Comparison of ENCODE assay signal across 1 cellular context in the genomic region with DNA sequence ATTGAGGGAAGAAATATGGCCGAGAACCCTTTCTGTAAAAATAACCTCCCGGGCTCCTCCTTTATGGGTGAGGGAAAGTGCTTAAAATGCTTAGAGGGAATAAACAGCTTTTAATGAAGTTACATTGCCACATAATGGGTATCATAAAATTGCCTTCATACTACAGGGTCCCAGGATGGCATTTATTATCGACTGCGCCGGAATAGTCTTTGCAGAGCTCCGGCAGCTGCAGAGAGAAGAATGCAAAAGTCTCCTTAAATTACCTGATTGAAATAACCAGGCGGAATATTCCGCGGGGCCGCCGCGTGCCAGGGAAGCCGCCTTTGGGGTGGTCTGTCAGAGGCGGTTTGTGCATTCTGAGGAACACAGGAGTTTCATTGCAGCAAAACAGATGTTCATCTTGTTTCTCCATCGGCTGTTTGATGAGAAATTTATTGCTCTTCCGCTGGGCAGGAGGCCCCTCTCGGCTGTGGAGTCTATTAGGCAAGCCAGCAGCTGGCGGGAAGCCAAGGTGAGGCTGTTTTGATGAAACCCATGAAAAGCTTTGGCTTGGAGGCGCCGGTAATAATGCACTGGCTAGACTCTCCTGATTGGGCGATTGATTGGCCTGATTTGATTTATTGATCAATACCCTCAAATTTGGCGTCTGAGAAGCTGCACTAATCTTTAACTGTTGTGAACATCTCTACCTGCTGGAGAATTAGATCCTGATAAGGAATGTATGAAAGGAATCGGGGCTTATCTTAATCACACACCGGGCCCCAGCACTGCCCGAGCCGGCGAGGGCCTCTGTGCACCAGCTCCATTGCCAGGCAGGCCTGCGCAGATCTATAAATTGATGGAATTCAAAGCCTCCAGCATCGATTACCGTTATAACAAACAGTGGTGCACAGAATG.
A peak's percentile ranks its signal among the peaks of the same experiment; 100 is the strongest.
TF ChIP-seq lines count a peak whose summit lies in the region.

No MANE protein-coding gene starts in this region.

TF ChIP-seq in HEK293, 187 proteins besides CTCF, POLR2A, EP300 and RAD21 (continued from another document):
- TF ChIP-seq, protein P1, sequence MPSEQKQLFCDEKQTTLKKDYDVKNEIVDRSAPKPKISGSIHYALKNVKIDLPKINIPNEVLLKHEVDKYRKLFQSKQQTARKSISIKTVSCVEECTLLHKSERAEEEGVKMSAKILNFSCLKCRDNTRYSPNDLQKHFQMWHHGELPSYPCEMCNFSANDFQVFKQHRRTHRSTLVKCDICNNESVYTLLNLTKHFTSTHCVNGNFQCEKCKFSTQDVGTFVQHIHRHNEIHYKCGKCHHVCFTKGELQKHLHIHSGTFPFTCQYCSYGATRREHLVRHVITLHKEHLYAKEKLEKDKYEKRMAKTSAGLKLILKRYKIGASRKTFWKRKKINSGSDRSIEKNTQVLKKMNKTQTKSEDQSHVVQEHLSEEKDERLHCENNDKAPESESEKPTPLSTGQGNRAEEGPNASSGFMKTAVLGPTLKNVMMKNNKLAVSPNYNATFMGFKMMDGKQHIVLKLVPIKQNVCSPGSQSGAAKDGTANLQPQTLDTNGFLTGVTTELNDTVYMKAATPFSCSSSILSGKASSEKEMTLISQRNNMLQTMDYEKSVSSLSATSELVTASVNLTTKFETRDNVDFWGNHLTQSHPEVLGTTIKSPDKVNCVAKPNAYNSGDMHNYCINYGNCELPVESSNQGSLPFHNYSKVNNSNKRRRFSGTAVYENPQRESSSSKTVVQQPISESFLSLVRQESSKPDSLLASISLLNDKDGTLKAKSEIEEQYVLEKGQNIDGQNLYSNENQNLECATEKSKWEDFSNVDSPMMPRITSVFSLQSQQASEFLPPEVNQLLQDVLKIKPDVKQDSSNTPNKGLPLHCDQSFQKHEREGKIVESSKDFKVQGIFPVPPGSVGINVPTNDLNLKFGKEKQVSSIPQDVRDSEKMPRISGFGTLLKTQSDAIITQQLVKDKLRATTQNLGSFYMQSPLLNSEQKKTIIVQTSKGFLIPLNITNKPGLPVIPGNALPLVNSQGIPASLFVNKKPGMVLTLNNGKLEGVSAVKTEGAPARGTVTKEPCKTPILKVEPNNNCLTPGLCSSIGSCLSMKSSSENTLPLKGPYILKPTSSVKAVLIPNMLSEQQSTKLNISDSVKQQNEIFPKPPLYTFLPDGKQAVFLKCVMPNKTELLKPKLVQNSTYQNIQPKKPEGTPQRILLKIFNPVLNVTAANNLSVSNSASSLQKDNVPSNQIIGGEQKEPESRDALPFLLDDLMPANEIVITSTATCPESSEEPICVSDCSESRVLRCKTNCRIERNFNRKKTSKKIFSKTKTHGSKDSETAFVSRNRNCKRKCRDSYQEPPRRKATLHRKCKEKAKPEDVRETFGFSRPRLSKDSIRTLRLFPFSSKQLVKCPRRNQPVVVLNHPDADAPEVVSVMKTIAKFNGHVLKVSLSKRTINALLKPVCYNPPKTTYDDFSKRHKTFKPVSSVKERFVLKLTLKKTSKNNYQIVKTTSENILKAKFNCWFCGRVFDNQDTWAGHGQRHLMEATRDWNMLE (tag by site-specific recombination; conservative IDR thresholded peaks at IDR 0.05; ENCODE audit: low read depth), result no peak
- no peak for TF ChIP-seq ZNF174 (tag by site-specific recombination; IDR thresholded peaks at IDR 0.05)
- TF ChIP-seq, protein P2, sequence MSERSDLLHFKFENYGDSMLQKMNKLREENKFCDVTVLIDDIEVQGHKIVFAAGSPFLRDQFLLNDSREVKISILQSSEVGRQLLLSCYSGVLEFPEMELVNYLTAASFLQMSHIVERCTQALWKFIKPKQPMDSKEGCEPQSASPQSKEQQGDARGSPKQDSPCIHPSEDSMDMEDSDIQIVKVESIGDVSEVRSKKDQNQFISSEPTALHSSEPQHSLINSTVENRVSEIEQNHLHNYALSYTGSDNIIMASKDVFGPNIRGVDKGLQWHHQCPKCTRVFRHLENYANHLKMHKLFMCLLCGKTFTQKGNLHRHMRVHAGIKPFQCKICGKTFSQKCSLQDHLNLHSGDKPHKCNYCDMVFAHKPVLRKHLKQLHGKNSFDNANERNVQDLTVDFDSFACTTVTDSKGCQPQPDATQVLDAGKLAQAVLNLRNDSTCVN (tag by site-specific recombination; optimal IDR thresholded peaks at IDR 0.05), result no peak
- TF ChIP-seq ZNF660 (tag by site-specific recombination; IDR thresholded peaks at IDR 0.05), result 0 out of 2 replicates have a peak, but pooled peaks have one; percentile 62
- TF ChIP-seq SCRT2 (tag by site-specific recombination; IDR thresholded peaks at IDR 0.05), result no peak
- no peak for TF ChIP-seq ZNF621 (tag by site-specific recombination; IDR thresholded peaks at IDR 0.05)
- TF ChIP-seq, protein P3, sequence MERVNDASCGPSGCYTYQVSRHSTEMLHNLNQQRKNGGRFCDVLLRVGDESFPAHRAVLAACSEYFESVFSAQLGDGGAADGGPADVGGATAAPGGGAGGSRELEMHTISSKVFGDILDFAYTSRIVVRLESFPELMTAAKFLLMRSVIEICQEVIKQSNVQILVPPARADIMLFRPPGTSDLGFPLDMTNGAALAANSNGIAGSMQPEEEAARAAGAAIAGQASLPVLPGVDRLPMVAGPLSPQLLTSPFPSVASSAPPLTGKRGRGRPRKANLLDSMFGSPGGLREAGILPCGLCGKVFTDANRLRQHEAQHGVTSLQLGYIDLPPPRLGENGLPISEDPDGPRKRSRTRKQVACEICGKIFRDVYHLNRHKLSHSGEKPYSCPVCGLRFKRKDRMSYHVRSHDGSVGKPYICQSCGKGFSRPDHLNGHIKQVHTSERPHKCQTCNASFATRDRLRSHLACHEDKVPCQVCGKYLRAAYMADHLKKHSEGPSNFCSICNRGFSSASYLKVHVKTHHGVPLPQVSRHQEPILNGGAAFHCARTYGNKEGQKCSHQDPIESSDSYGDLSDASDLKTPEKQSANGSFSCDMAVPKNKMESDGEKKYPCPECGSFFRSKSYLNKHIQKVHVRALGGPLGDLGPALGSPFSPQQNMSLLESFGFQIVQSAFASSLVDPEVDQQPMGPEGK (tag by site-specific recombination; IDR thresholded peaks at IDR 0.05), result peak; percentile 48
- TF ChIP-seq KLF1 (tag by site-specific recombination; IDR thresholded peaks at IDR 0.05), result no peak
- TF ChIP-seq SP3 (tag by site-specific recombination; IDR thresholded peaks at IDR 0.05), result no peak
- TF ChIP-seq, protein P4, sequence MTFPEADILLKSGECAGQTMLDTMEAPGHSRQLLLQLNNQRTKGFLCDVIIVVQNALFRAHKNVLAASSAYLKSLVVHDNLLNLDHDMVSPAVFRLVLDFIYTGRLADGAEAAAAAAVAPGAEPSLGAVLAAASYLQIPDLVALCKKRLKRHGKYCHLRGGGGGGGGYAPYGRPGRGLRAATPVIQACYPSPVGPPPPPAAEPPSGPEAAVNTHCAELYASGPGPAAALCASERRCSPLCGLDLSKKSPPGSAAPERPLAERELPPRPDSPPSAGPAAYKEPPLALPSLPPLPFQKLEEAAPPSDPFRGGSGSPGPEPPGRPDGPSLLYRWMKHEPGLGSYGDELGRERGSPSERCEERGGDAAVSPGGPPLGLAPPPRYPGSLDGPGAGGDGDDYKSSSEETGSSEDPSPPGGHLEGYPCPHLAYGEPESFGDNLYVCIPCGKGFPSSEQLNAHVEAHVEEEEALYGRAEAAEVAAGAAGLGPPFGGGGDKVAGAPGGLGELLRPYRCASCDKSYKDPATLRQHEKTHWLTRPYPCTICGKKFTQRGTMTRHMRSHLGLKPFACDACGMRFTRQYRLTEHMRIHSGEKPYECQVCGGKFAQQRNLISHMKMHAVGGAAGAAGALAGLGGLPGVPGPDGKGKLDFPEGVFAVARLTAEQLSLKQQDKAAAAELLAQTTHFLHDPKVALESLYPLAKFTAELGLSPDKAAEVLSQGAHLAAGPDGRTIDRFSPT (tag by site-specific recombination; IDR thresholded peaks at IDR 0.05), result no peak
- TF ChIP-seq ZNF169 (tag by site-specific recombination; IDR thresholded peaks at IDR 0.05), result no peak
- TF ChIP-seq PRDM6 (tag by site-specific recombination; IDR thresholded peaks at IDR 0.05), result peak; percentile 85
- TF ChIP-seq IKZF3 (tag by site-specific recombination; IDR thresholded peaks at IDR 0.05), result peak; percentile 61; the same call in 1 of the 2 replicates
- TF ChIP-seq GLI2 (tag by site-specific recombination; IDR thresholded peaks at IDR 0.05; ENCODE audit: borderline replicate concordance, low read depth), result no peak
- no peak for TF ChIP-seq ZNF768 (tag by site-specific recombination; IDR thresholded peaks at IDR 0.05)
- peak; percentile 92 for TF ChIP-seq ZNF341 (tag by site-specific recombination; IDR thresholded peaks at IDR 0.05; ENCODE audit: low read depth)
- TF ChIP-seq, protein P5, sequence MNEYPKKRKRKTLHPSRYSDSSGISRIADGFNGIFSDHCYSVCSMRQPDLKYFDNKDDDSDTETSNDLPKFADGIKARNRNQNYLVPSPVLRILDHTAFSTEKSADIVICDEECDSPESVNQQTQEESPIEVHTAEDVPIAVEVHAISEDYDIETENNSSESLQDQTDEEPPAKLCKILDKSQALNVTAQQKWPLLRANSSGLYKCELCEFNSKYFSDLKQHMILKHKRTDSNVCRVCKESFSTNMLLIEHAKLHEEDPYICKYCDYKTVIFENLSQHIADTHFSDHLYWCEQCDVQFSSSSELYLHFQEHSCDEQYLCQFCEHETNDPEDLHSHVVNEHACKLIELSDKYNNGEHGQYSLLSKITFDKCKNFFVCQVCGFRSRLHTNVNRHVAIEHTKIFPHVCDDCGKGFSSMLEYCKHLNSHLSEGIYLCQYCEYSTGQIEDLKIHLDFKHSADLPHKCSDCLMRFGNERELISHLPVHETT (tag by site-specific recombination; IDR thresholded peaks at IDR 0.05), result no peak
- TF ChIP-seq, protein P6, sequence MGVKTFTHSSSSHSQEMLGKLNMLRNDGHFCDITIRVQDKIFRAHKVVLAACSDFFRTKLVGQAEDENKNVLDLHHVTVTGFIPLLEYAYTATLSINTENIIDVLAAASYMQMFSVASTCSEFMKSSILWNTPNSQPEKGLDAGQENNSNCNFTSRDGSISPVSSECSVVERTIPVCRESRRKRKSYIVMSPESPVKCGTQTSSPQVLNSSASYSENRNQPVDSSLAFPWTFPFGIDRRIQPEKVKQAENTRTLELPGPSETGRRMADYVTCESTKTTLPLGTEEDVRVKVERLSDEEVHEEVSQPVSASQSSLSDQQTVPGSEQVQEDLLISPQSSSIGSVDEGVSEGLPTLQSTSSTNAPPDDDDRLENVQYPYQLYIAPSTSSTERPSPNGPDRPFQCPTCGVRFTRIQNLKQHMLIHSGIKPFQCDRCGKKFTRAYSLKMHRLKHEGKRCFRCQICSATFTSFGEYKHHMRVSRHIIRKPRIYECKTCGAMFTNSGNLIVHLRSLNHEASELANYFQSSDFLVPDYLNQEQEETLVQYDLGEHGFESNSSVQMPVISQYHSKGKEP (tag by site-specific recombination; IDR thresholded peaks at IDR 0.05), result peak; percentile 95
- TF ChIP-seq KLF16 (tag by site-specific recombination; IDR thresholded peaks at IDR 0.05), result no peak
